In the genomic region with DNA sequence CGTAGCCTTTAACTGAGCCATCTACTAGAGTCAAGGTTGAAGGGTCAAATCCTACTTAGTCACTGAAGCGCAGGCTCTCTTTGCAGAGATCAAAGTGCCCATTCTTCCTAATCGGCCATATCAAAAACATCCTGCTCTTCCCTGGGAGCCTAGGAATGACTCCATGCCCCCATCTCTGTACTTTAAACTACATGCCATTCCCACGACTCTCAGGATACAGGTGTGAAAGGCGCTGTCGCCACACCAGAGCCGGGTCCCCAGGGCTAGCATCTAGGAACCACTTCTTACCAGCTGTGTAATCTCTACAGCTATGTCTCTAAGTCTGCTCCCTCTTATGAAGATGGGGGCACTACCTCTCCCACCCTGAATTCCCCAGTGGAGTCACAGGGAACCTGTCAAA, we compare ENCODE assay signal across 1 cellular context.
TF ChIP-seq lines count a peak whose summit lies in the region.

No MANE protein-coding gene starts in this region.

TF ChIP-seq in HepG2, 621 proteins besides CTCF, POLR2A, EP300 and RAD21:
- TF ChIP-seq KLF12 (CRISPR knock-in tag; IDR thresholded peaks at IDR 0.05; ENCODE audit: borderline replicate concordance): no peak
- no peak for TF ChIP-seq ZNF619 (CRISPR knock-in tag; IDR thresholded peaks at IDR 0.05)
- TF ChIP-seq, protein P1, sequence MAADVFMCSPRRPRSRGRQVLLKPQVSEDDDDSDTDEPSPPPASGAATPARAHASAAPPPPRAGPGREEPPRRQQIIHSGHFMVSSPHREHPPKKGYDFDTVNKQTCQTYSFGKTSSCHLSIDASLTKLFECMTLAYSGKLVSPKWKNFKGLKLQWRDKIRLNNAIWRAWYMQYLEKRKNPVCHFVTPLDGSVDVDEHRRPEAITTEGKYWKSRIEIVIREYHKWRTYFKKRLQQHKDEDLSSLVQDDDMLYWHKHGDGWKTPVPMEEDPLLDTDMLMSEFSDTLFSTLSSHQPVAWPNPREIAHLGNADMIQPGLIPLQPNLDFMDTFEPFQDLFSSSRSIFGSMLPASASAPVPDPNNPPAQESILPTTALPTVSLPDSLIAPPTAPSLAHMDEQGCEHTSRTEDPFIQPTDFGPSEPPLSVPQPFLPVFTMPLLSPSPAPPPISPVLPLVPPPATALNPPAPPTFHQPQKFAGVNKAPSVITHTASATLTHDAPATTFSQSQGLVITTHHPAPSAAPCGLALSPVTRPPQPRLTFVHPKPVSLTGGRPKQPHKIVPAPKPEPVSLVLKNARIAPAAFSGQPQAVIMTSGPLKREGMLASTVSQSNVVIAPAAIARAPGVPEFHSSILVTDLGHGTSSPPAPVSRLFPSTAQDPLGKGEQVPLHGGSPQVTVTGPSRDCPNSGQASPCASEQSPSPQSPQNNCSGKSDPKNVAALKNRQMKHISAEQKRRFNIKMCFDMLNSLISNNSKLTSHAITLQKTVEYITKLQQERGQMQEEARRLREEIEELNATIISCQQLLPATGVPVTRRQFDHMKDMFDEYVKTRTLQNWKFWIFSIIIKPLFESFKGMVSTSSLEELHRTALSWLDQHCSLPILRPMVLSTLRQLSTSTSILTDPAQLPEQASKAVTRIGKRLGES (CRISPR knock-in tag; IDR thresholded peaks at IDR 0.05; ENCODE audit: borderline replicate concordance): no peak
TF ChIP-seq in HepG2: peak in this region for 0.
